ENCODE assay signal across 9 cellular contexts in genomic region chr2:79569048-79569447, GRCh38. TPM values are rescaled to one million over a fixed set of nuclear protein-coding genes. Genes with fewer than 3 reads are reported as not detected.
"Had no signal": no experiment of that assay in that cellular context is flagged by ENCODE, and none has a peak within 500 bp of the region (broad histone marks: within the 10 kb centered on the region; RNA-seq: fewer than 3 reads in every experiment).

No MANE protein-coding gene starts in this region.

- H3K4me3 Mint-ChIP-seq: GM23338, H9, HFFc6 had no signal

- H3K9me3 Mint-ChIP-seq: GM23338, H9 had no signal

- DNase-seq: GM23248, GOT3, H7, H9, HCEC 1CT, HFFc6 had no signal

- H3K4me2 ChIP-seq: GM23338 had no signal

- H3K9me3 ChIP-seq: HAP-1 had no signal

- H3K27ac Mint-ChIP-seq: GM23338, H9, HFFc6 had no signal

- H3K4me3 ChIP-seq: GM23248, GM23338, HAP-1 had no signal

- H2AFZ ChIP-seq: GM23248, GM23338 had no signal

- H3K9ac ChIP-seq: GM23248 had no signal

- H3K36me3 ChIP-seq: HAP-1 had no signal

- ATAC-seq: GM23338, HCT116 had no signal

- H3K27ac ChIP-seq: GM23248 had no signal

- H3K4me1 ChIP-seq: HAP-1 had no signal

RNA-seq across cellular contexts. Expression of gene CTNNA2, which starts 56.2 kb away (rescaled TPM):
- total RNA-seq: GM23248, HFFc6 had no signal
- polyA plus RNA-seq: GM23248 had no signal
